ENCODE assay signal across 36 cellular contexts in genomic region chr5:140049205-140049604, GRCh38. TPM values are rescaled to one million over a fixed set of nuclear protein-coding genes. Genes with fewer than 3 reads are reported as not detected.
DNase-seq lines count a peak whose midpoint lies in the region; ATAC-seq, FAIRE-seq and TF ChIP-seq lines count a peak whose summit lies in the region.
"Had no signal": no experiment of that assay in that cellular context is flagged by ENCODE, and none has a peak within 500 bp of the region (broad histone marks: within the 10 kb centered on the region; RNA-seq: fewer than 3 reads in every experiment).

No MANE protein-coding gene starts in this region.

- H3K79me2 ChIP-seq in HepG2 (ENCODE audit: insufficient read depth, low read length) = no peaks in the 10 kb centered on the region

- no peak overlapping the region for H2AFZ ChIP-seq in HepG2 (ENCODE audit: low read length)

- POLR2A ChIA-PET in HepG2 (lab: Yijun Ruan, JAX) = no interaction called here

- WGBS in HepG2 (ENCODE audit: low lambda C conversion rate) = 93% methylated on average over 1 of the region's 1 CpG

- TF ChIP-seq EP300 in HepG2 (IDR thresholded peaks at IDR 0.05; ENCODE audit: low read depth in 2 of 2, low read length in 2 of 2) = no peak
- no peak for TF ChIP-seq EP300 in HepG2 (CRISPR knock-in tag; IDR thresholded peaks at IDR 0.05; ENCODE audit: borderline replicate concordance)

- H3K4me1 ChIP-seq in HepG2 (ENCODE audit: insufficient read depth, low read length) (peaks cover 11% of the 10 kb centered on the region), colonic mucosa (no peaks in the 10 kb centered on the region)
- H3K4me1 ChIP-seq: ascending aorta, tibial artery had no signal

- no peaks in the 10 kb centered on the region for H3K4me1 Mint-ChIP-seq in stimulated activated naive CD8-positive, alpha-beta T cell treated with anti-CD3 and anti-CD28 coated beads, Interleukin-15, amount 100 ng/mL, for 72 hours

- H3K27ac ChIP-seq in HepG2 (ENCODE audit: extremely low read length, insufficient read depth, low read length) = no peak overlapping the region
- no peak overlapping the region for H3K27ac ChIP-seq in colonic mucosa
- H3K27ac ChIP-seq: ascending aorta, cardiac muscle cell, RWPE1, SK-N-MC, tibial artery had no signal

- in situ Hi-C loops in HepG2 (cut with HindIII; ENCODE audit: extremely low pct_ligation_motif_present, low pct_unique_long_range_greater_than_20kb) = no loop called here

- H3K27ac Mint-ChIP-seq in stimulated activated naive CD8-positive, alpha-beta T cell treated with anti-CD3 and anti-CD28 coated beads, Interleukin-15, amount 100 ng/mL, for 72 hours = no peak overlapping the region
- H3K27ac Mint-ChIP-seq: activated naive CD8-positive, alpha-beta T cell treated with anti-CD3 and anti-CD28 coated beads for 36 hours; dendritic cell treated with granulocyte-macrophage colony-stimulating factor and Interleukin-4, amounts not matched to agents 40 ng/mL and 50 ng/mL, for 4 days; endodermal cell; progenitor cell of endocrine pancreas had no signal

- TF ChIP-seq POLR2A in HepG2 (IDR thresholded peaks at IDR 0.05; ENCODE audit: insufficient read depth in 1 of 2, low read depth in 2 of 2, low read length in 2 of 2) = no peak

- H3K9me3 Mint-ChIP-seq in stimulated activated naive CD8-positive, alpha-beta T cell treated with anti-CD3 and anti-CD28 coated beads, Interleukin-15, amount 100 ng/mL, for 72 hours = no peaks in the 10 kb centered on the region
- H3K9me3 Mint-ChIP-seq: activated naive CD8-positive, alpha-beta T cell treated with anti-CD3 and anti-CD28 coated beads for 36 hours; dendritic cell treated with granulocyte-macrophage colony-stimulating factor and Interleukin-4, amounts not matched to agents 40 ng/mL and 50 ng/mL, for 4 days; endodermal cell had no signal

- intact Hi-C loops in HepG2 (cut with micrococcal nuclease; ENCODE audit: unreplicated experiment) = no loop called here
- intact Hi-C loops in colonic mucosa (cut with DNase I) = no loop called here

- H3K4me3 ChIP-seq in HepG2 (replicated peaks in 1 of 3; ENCODE audit: insufficient read depth in 1 of 3, low read depth in 2 of 3, low read length in 3 of 3) (no peak overlapping the region), colonic mucosa (no peak overlapping the region)
- H3K4me3 ChIP-seq: ascending aorta, cardiac muscle cell, SK-N-MC, tibial artery had no signal

- peaks cover 2 to 25% of the 10 kb centered on the region in 2 experiments for H3K27me3 ChIP-seq in HepG2 (ENCODE audit: control insufficient read depth in 1 of 2, insufficient read depth in 2 of 2, low read length in 2 of 2)
- peaks cover 8% of the 10 kb centered on the region for H3K27me3 ChIP-seq in colonic mucosa
- H3K27me3 ChIP-seq: ascending aorta, cardiac muscle cell, tibial artery had no signal

- H3K9ac ChIP-seq in HepG2 (ENCODE audit: insufficient read depth, low read depth, low read length) (no peak overlapping the region), colonic mucosa (ENCODE audit: low read depth in 2 of 2, low read length in 2 of 2) (no peak overlapping the region)

- DNase-seq in stimulated activated naive CD8-positive, alpha-beta T cell treated with anti-CD3 and anti-CD28 coated beads, Interleukin-15, amount 100 ng/mL, for 72 hours = no peak
- DNase-seq in stimulated activated naive CD8-positive, alpha-beta T cell treated with anti-CD3 and anti-CD28 coated beads, Interleukin-15, Interleukin-2, amounts not matched to agents 100 U/mL and 50 U/mL, for 24 hours = no peak
- DNase-seq in HepG2 (ENCODE audit: low spot score) = no peak
- no peak for DNase-seq in nucleus accumbens (lab: John Stamatoyannopoulos, UW)
- no peak for DNase-seq in stimulated activated CD4-positive, alpha-beta T cell treated with anti-CD3 and anti-CD28 coated beads, Interleukin-12 subunit alpha, Interleukin-12 subunit beta, amount 100 ng/mL, for 4 hours
- no peak for DNase-seq in colonic mucosa
- DNase-seq in medulla oblongata (ENCODE audit: extremely low spot score) = no peak
- DNase-seq: activated CD4-positive, alpha-beta T cell treated with anti-CD3 and anti-CD28 coated beads for 4 hours; activated CD8-positive, alpha-beta memory T cell treated with anti-CD3 and anti-CD28 coated beads for 24 hours; activated effector memory CD4-positive, alpha-beta T cell treated with anti-CD3 and anti-CD28 coated beads, Interleukin-2, amount 50 U/mL, for 16 hours; activated naive CD8-positive, alpha-beta T cell treated with anti-CD3 and anti-CD28 coated beads for 36 hours; activated T-cell treated with anti-CD3 and anti-CD28 coated beads, Interleukin-2, amount 50 U/mL, for 1 hour; DMS153; endodermal cell; foreskin fibroblast; left cardiac atrium; mesenchymal stem cell; NCI-H1417; NCI-H2081 treated with DMSO at 0.1 percent for 48 hours; NCI-H446 treated with DMSO at 0.1 percent for 48 hours; stimulated activated CD4-positive, alpha-beta T cell treated with anti-CD3 and anti-CD28 coated beads, Interleukin-15, amount 100 ng/mL, for 24 hours; stimulated activated naive CD4-positive, alpha-beta T cell treated with Interleukin-2 at 50 U/mL for 16 hours; T-helper 2 cell; tibial artery had no signal

- CTCF ChIA-PET in HepG2 (lab: Yijun Ruan, JAX; ENCODE audit: low intra/inter-chr PET ratio, low total read pairs) = no interaction called here

- H4K20me1 ChIP-seq in HepG2 (ENCODE audit: insufficient read depth, low read length) = no peaks in the 10 kb centered on the region

- TF ChIP-seq CTCF in HepG2 (CRISPR knock-in tag; IDR thresholded peaks at IDR 0.05) = no peak
- TF ChIP-seq CTCF in colonic mucosa (IDR thresholded peaks at IDR 0.05) = no peak

- no peak overlapping the region for H3K4me2 ChIP-seq in HepG2 (ENCODE audit: low read depth, low read length)

- H3K9me3 ChIP-seq in HepG2 (ENCODE audit: low read length) = no peaks in the 10 kb centered on the region
- no peaks in the 10 kb centered on the region for H3K9me3 ChIP-seq in colonic mucosa
- H3K9me3 ChIP-seq: ascending aorta, tibial artery had no signal

- peaks cover 41% of the 10 kb centered on the region for H3K27me3 Mint-ChIP-seq in stimulated activated naive CD8-positive, alpha-beta T cell treated with anti-CD3 and anti-CD28 coated beads, Interleukin-15, amount 100 ng/mL, for 72 hours

- H3K4me3 Mint-ChIP-seq in stimulated activated naive CD8-positive, alpha-beta T cell treated with anti-CD3 and anti-CD28 coated beads, Interleukin-15, amount 100 ng/mL, for 72 hours = no peak overlapping the region
- H3K4me3 Mint-ChIP-seq: activated naive CD8-positive, alpha-beta T cell treated with anti-CD3 and anti-CD28 coated beads for 36 hours; dendritic cell treated with granulocyte-macrophage colony-stimulating factor and Interleukin-4, amounts not matched to agents 40 ng/mL and 50 ng/mL, for 4 days; endodermal cell had no signal

- no peak for FAIRE-seq in HepG2 (lab: Jason Lieb, UNC)
- FAIRE-seq: A204.1 had no signal

- no peak for TF ChIP-seq RAD21 in HepG2 (CRISPR knock-in tag; IDR thresholded peaks at IDR 0.05)

- H3K36me3 ChIP-seq in HepG2 (replicated peaks in 1 of 2; ENCODE audit: control insufficient read depth in 1 of 2, insufficient read depth in 2 of 2, low read length in 2 of 2) (no peaks in the 10 kb centered on the region), colonic mucosa (no peaks in the 10 kb centered on the region)
- H3K36me3 ChIP-seq: ascending aorta, cardiac muscle cell, tibial artery had no signal

- peak; percentile 28 for ATAC-seq in stimulated activated naive CD8-positive, alpha-beta T cell treated with anti-CD3 and anti-CD28 coated beads, Interleukin-15, amount 100 ng/mL, for 72 hours
- ATAC-seq in stimulated activated naive CD8-positive, alpha-beta T cell treated with anti-CD3 and anti-CD28 coated beads, Interleukin-15, Interleukin-2, amounts not matched to agents 100 U/mL and 50 U/mL, for 24 hours = no peak
- ATAC-seq in HG02870 (IDR thresholded peaks at IDR 0.05; ENCODE audit: unreplicated experiment) (peak; percentile 58), HepG2 (0 out of 3 replicates have a peak, but pooled peaks have one; percentile 30)
- ATAC-seq: esophagus mucosa, left cardiac atrium, sciatic nerve had no signal

- BruUV-seq in HepG2 (replicated peaks; lab: Mats Ljungman, UMichigan) = no TSS peak

TF ChIP-seq in HepG2, 621 proteins besides CTCF, POLR2A, EP300 and RAD21 (continues in another document):
- no peak for TF ChIP-seq MTA1 (CRISPR knock-in tag; IDR thresholded peaks at IDR 0.05; ENCODE audit: borderline replicate concordance)
- no peak for TF ChIP-seq SP4 (CRISPR knock-in tag; IDR thresholded peaks at IDR 0.05)
- TF ChIP-seq ZNF570 (CRISPR knock-in tag; IDR thresholded peaks at IDR 0.05; ENCODE audit: borderline replicate concordance) = no peak
- no peak for TF ChIP-seq ZNF12 (CRISPR knock-in tag; IDR thresholded peaks at IDR 0.05)
- no peak for TF ChIP-seq POLR2G (IDR thresholded peaks at IDR 0.05; ENCODE audit: low read depth, low read length)

RNA-seq across cellular contexts. Expression of gene NRG2, which starts 6.1 kb away (rescaled TPM):
- total RNA-seq in HepG2 (2016; rRNA removed; fragmentation: Illumina TruSeq; extraction: Trizol) (not detected in 2 replicates), colonic mucosa (under 1 TPM; 0.10 to 0.48 TPM)
- total RNA-seq in HepG2 (2016; cell fraction: cytosol; rRNA removed; fragmentation: Illumina TruSeq; extraction: Trizol; ENCODE audit: low read depth) = not detected in 2 replicates
- total RNA-seq in HepG2 (2016; cell fraction: insoluble cytoplasmic fraction; rRNA removed; fragmentation: Illumina TruSeq; extraction: Trizol) = not detected in 2 replicates
- not detected in 2 replicates for total RNA-seq in HepG2 (2016; cell fraction: membrane; rRNA removed; fragmentation: Illumina TruSeq; extraction: Trizol)
- not detected in 2 replicates for total RNA-seq in HepG2 (2016; cell fraction: nucleus; rRNA removed; fragmentation: Illumina TruSeq; extraction: Trizol)
- not detected in 2 replicates for polyA plus RNA-seq in HepG2 (2011; rRNA removed)
- not detected in 2 replicates for polyA plus RNA-seq in HepG2 (2011; cell fraction: cytosol; rRNA removed)
- polyA plus RNA-seq in HepG2 (2011; cell fraction: nucleus; rRNA removed) = not detected in 2 replicates
- polyA plus RNA-seq in HepG2 (2012) = not detected in 2 replicates
- not detected in 2 replicates for polyA plus RNA-seq in HepG2 (2016; cell fraction: cytosol; fragmentation: Illumina TruSeq; extraction: Trizol; ENCODE audit: low read depth)
- not detected in 2 replicates for polyA plus RNA-seq in HepG2 (2016; cell fraction: insoluble cytoplasmic fraction; fragmentation: Illumina TruSeq; extraction: Trizol; ENCODE audit: low read depth)
- polyA plus RNA-seq in HepG2 (2016; cell fraction: membrane; fragmentation: Illumina TruSeq; extraction: Trizol; ENCODE audit: low read depth) = not detected in 2 replicates
- not detected in 2 replicates for polyA plus RNA-seq in HepG2 (2016; cell fraction: nucleus; fragmentation: Illumina TruSeq; extraction: Trizol; ENCODE audit: insufficient read depth, low read depth)
- polyA minus RNA-seq in HepG2 (2011; rRNA and poly(A)+ RNA removed; ENCODE audit: low replicate concordance) = not detected in 2 replicates
- polyA minus RNA-seq in HepG2 (2011; cell fraction: cytosol; rRNA and poly(A)+ RNA removed) = not detected in 2 replicates
- polyA minus RNA-seq in HepG2 (2011; cell fraction: nucleus; rRNA and poly(A)+ RNA removed) = not detected in 2 replicates
- total RNA-seq: HT-29, myocyte had no signal
